Comparison of ENCODE assay signal across 1 cellular context in the genomic region with DNA sequence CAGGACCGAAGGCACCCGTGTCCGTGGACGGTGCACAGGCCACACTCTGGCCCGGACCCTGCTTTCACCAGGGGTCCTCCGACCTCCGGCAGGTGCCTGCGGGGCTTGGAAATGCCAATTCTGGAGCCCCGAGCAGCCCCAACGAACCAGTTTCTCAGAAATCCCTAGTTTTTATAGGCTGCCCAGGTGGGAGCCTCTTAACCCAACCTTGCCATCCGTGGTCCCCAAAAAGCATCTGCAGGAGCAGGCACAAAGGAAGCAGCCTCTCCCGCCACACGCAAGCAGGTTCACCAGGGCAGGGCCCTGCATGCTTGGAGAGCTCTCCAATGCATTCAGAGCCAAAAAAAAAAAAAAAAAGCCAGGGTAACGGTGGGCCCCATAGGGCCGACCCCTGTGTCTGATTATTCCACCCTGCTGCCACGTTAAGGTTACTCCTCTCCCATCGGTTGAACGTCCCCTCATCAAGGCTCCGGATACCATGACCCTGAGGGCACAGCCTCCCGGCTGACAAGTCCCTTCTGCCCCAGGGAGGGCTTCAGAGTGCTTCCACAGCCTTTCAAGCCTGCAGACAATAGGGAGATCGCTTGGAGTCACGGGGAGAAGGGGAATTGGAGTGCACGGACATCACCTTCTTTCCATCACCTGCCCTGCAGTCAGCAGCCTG.
TF ChIP-seq lines count a peak whose summit lies in the region.

No MANE protein-coding gene starts in this region.

TF ChIP-seq in HepG2, 621 proteins besides CTCF, POLR2A, EP300 and RAD21 (continued from another document and continues in another):
- TF ChIP-seq, protein P1, sequence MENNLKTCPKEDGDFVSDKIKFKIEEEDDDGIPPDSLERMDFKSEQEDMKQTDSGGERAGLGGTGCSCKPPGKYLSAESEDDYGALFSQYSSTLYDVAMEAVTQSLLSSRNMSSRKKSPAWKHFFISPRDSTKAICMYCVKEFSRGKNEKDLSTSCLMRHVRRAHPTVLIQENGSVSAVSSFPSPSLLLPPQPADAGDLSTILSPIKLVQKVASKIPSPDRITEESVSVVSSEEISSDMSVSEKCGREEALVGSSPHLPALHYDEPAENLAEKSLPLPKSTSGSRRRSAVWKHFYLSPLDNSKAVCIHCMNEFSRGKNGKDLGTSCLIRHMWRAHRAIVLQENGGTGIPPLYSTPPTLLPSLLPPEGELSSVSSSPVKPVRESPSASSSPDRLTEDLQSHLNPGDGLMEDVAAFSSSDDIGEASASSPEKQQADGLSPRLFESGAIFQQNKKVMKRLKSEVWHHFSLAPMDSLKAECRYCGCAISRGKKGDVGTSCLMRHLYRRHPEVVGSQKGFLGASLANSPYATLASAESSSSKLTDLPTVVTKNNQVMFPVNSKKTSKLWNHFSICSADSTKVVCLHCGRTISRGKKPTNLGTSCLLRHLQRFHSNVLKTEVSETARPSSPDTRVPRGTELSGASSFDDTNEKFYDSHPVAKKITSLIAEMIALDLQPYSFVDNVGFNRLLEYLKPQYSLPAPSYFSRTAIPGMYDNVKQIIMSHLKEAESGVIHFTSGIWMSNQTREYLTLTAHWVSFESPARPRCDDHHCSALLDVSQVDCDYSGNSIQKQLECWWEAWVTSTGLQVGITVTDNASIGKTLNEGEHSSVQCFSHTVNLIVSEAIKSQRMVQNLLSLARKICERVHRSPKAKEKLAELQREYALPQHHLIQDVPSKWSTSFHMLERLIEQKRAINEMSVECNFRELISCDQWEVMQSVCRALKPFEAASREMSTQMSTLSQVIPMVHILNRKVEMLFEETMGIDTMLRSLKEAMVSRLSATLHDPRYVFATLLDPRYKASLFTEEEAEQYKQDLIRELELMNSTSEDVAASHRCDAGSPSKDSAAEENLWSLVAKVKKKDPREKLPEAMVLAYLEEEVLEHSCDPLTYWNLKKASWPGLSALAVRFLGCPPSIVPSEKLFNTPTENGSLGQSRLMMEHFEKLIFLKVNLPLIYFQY (CRISPR knock-in tag; IDR thresholded peaks at IDR 0.05; ENCODE audit: borderline replicate concordance): no peak
- TF ChIP-seq CCDC6 (CRISPR knock-in tag; IDR thresholded peaks at IDR 0.05): no peak
- TF ChIP-seq, protein P2, sequence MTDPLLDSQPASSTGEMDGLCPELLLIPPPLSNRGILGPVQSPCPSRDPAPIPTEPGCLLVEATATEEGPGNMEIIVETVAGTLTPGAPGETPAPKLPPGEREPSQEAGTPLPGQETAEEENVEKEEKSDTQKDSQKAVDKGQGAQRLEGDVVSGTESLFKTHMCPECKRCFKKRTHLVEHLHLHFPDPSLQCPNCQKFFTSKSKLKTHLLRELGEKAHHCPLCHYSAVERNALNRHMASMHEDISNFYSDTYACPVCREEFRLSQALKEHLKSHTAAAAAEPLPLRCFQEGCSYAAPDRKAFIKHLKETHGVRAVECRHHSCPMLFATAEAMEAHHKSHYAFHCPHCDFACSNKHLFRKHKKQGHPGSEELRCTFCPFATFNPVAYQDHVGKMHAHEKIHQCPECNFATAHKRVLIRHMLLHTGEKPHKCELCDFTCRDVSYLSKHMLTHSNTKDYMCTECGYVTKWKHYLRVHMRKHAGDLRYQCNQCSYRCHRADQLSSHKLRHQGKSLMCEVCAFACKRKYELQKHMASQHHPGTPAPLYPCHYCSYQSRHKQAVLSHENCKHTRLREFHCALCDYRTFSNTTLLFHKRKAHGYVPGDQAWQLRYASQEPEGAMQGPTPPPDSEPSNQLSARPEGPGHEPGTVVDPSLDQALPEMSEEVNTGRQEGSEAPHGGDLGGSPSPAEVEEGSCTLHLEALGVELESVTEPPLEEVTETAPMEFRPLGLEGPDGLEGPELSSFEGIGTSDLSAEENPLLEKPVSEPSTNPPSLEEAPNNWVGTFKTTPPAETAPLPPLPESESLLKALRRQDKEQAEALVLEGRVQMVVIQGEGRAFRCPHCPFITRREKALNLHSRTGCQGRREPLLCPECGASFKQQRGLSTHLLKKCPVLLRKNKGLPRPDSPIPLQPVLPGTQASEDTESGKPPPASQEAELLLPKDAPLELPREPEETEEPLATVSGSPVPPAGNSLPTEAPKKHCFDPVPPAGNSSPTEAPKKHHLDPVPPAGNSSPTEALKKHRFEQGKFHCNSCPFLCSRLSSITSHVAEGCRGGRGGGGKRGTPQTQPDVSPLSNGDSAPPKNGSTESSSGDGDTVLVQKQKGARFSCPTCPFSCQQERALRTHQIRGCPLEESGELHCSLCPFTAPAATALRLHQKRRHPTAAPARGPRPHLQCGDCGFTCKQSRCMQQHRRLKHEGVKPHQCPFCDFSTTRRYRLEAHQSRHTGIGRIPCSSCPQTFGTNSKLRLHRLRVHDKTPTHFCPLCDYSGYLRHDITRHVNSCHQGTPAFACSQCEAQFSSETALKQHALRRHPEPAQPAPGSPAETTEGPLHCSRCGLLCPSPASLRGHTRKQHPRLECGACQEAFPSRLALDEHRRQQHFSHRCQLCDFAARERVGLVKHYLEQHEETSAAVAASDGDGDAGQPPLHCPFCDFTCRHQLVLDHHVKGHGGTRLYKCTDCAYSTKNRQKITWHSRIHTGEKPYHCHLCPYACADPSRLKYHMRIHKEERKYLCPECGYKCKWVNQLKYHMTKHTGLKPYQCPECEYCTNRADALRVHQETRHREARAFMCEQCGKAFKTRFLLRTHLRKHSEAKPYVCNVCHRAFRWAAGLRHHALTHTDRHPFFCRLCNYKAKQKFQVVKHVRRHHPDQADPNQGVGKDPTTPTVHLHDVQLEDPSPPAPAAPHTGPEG (CRISPR knock-in tag; IDR thresholded peaks at IDR 0.05): no peak; the same call in 1 of the 2 replicates
- TF ChIP-seq, protein P3, sequence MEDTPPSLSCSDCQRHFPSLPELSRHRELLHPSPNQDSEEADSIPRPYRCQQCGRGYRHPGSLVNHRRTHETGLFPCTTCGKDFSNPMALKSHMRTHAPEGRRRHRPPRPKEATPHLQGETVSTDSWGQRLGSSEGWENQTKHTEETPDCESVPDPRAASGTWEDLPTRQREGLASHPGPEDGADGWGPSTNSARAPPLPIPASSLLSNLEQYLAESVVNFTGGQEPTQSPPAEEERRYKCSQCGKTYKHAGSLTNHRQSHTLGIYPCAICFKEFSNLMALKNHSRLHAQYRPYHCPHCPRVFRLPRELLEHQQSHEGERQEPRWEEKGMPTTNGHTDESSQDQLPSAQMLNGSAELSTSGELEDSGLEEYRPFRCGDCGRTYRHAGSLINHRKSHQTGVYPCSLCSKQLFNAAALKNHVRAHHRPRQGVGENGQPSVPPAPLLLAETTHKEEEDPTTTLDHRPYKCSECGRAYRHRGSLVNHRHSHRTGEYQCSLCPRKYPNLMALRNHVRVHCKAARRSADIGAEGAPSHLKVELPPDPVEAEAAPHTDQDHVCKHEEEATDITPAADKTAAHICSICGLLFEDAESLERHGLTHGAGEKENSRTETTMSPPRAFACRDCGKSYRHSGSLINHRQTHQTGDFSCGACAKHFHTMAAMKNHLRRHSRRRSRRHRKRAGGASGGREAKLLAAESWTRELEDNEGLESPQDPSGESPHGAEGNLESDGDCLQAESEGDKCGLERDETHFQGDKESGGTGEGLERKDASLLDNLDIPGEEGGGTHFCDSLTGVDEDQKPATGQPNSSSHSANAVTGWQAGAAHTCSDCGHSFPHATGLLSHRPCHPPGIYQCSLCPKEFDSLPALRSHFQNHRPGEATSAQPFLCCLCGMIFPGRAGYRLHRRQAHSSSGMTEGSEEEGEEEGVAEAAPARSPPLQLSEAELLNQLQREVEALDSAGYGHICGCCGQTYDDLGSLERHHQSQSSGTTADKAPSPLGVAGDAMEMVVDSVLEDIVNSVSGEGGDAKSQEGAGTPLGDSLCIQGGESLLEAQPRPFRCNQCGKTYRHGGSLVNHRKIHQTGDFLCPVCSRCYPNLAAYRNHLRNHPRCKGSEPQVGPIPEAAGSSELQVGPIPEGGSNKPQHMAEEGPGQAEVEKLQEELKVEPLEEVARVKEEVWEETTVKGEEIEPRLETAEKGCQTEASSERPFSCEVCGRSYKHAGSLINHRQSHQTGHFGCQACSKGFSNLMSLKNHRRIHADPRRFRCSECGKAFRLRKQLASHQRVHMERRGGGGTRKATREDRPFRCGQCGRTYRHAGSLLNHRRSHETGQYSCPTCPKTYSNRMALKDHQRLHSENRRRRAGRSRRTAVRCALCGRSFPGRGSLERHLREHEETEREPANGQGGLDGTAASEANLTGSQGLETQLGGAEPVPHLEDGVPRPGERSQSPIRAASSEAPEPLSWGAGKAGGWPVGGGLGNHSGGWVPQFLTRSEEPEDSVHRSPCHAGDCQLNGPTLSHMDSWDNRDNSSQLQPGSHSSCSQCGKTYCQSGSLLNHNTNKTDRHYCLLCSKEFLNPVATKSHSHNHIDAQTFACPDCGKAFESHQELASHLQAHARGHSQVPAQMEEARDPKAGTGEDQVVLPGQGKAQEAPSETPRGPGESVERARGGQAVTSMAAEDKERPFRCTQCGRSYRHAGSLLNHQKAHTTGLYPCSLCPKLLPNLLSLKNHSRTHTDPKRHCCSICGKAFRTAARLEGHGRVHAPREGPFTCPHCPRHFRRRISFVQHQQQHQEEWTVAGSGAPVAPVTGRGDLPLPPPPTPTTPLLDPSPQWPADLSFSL (CRISPR knock-in tag; IDR thresholded peaks at IDR 0.05): no peak
- TF ChIP-seq XRCC5 (optimal IDR thresholded peaks at IDR 0.05; ENCODE audit: low read length): no peak
- TF ChIP-seq, protein P4, sequence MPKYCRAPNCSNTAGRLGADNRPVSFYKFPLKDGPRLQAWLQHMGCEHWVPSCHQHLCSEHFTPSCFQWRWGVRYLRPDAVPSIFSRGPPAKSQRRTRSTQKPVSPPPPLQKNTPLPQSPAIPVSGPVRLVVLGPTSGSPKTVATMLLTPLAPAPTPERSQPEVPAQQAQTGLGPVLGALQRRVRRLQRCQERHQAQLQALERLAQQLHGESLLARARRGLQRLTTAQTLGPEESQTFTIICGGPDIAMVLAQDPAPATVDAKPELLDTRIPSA (CRISPR knock-in tag; IDR thresholded peaks at IDR 0.05; ENCODE audit: borderline replicate concordance): no peak
- TF ChIP-seq NAIF1 (CRISPR knock-in tag; IDR thresholded peaks at IDR 0.05; ENCODE audit: borderline replicate concordance): no peak
- TF ChIP-seq, protein P5, sequence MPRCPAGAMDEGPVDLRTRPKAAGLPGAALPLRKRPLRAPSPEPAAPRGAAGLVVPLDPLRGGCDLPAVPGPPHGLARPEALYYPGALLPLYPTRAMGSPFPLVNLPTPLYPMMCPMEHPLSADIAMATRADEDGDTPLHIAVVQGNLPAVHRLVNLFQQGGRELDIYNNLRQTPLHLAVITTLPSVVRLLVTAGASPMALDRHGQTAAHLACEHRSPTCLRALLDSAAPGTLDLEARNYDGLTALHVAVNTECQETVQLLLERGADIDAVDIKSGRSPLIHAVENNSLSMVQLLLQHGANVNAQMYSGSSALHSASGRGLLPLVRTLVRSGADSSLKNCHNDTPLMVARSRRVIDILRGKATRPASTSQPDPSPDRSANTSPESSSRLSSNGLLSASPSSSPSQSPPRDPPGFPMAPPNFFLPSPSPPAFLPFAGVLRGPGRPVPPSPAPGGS (CRISPR knock-in tag; IDR thresholded peaks at IDR 0.05): no peak
- no peak for TF ChIP-seq ZNF138 (CRISPR knock-in tag; IDR thresholded peaks at IDR 0.05; ENCODE audit: low read depth)
- TF ChIP-seq ZFYVE20 (CRISPR knock-in tag; IDR thresholded peaks at IDR 0.05; ENCODE audit: borderline replicate concordance, low read depth): no peak
- TF ChIP-seq ERF (CRISPR knock-in tag; IDR thresholded peaks at IDR 0.05): no peak
- TF ChIP-seq FOXO1 (CRISPR knock-in tag; IDR thresholded peaks at IDR 0.05): no peak
- TF ChIP-seq IRX3 (CRISPR knock-in tag; IDR thresholded peaks at IDR 0.05; ENCODE audit: borderline replicate concordance, low read depth): no peak
- TF ChIP-seq XBP1 (CRISPR knock-in tag; IDR thresholded peaks at IDR 0.05): no peak
- TF ChIP-seq, protein P6, sequence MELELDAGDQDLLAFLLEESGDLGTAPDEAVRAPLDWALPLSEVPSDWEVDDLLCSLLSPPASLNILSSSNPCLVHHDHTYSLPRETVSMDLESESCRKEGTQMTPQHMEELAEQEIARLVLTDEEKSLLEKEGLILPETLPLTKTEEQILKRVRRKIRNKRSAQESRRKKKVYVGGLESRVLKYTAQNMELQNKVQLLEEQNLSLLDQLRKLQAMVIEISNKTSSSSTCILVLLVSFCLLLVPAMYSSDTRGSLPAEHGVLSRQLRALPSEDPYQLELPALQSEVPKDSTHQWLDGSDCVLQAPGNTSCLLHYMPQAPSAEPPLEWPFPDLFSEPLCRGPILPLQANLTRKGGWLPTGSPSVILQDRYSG (CRISPR knock-in tag; IDR thresholded peaks at IDR 0.05): no peak
- no peak for TF ChIP-seq CCAR2 (optimal IDR thresholded peaks at IDR 0.05; ENCODE audit: low read depth, low read length)
- TF ChIP-seq ZNF17 (CRISPR knock-in tag; IDR thresholded peaks at IDR 0.05): no peak
- TF ChIP-seq GFI1 (CRISPR knock-in tag; IDR thresholded peaks at IDR 0.05; ENCODE audit: borderline replicate concordance): no peak
- no peak for TF ChIP-seq TGIF2 (CRISPR knock-in tag; IDR thresholded peaks at IDR 0.05)
- no peak for TF ChIP-seq ZFP90 (CRISPR knock-in tag; IDR thresholded peaks at IDR 0.05; ENCODE audit: borderline replicate concordance)
- TF ChIP-seq, protein P7, sequence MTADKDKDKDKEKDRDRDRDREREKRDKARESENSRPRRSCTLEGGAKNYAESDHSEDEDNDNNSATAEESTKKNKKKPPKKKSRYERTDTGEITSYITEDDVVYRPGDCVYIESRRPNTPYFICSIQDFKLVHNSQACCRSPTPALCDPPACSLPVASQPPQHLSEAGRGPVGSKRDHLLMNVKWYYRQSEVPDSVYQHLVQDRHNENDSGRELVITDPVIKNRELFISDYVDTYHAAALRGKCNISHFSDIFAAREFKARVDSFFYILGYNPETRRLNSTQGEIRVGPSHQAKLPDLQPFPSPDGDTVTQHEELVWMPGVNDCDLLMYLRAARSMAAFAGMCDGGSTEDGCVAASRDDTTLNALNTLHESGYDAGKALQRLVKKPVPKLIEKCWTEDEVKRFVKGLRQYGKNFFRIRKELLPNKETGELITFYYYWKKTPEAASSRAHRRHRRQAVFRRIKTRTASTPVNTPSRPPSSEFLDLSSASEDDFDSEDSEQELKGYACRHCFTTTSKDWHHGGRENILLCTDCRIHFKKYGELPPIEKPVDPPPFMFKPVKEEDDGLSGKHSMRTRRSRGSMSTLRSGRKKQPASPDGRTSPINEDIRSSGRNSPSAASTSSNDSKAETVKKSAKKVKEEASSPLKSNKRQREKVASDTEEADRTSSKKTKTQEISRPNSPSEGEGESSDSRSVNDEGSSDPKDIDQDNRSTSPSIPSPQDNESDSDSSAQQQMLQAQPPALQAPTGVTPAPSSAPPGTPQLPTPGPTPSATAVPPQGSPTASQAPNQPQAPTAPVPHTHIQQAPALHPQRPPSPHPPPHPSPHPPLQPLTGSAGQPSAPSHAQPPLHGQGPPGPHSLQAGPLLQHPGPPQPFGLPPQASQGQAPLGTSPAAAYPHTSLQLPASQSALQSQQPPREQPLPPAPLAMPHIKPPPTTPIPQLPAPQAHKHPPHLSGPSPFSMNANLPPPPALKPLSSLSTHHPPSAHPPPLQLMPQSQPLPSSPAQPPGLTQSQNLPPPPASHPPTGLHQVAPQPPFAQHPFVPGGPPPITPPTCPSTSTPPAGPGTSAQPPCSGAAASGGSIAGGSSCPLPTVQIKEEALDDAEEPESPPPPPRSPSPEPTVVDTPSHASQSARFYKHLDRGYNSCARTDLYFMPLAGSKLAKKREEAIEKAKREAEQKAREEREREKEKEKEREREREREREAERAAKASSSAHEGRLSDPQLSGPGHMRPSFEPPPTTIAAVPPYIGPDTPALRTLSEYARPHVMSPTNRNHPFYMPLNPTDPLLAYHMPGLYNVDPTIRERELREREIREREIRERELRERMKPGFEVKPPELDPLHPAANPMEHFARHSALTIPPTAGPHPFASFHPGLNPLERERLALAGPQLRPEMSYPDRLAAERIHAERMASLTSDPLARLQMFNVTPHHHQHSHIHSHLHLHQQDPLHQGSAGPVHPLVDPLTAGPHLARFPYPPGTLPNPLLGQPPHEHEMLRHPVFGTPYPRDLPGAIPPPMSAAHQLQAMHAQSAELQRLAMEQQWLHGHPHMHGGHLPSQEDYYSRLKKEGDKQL (CRISPR knock-in tag; IDR thresholded peaks at IDR 0.05; ENCODE audit: low read depth): no peak
- TF ChIP-seq ZFP37 (CRISPR knock-in tag; IDR thresholded peaks at IDR 0.05; ENCODE audit: borderline replicate concordance): no peak
- TF ChIP-seq CHD2 (IDR thresholded peaks at IDR 0.05; ENCODE audit: low read depth, low read length): no peak
- TF ChIP-seq MBD4 (IDR thresholded peaks at IDR 0.05; ENCODE audit: borderline replicate concordance, low read length): no peak
- no peak for TF ChIP-seq BHLHE40 (IDR thresholded peaks at IDR 0.05; ENCODE audit: low read length)
- no peak for TF ChIP-seq ZNF746 (CRISPR knock-in tag; IDR thresholded peaks at IDR 0.05)
